ENCODE assay signal across 22 cellular contexts in the genomic region with DNA sequence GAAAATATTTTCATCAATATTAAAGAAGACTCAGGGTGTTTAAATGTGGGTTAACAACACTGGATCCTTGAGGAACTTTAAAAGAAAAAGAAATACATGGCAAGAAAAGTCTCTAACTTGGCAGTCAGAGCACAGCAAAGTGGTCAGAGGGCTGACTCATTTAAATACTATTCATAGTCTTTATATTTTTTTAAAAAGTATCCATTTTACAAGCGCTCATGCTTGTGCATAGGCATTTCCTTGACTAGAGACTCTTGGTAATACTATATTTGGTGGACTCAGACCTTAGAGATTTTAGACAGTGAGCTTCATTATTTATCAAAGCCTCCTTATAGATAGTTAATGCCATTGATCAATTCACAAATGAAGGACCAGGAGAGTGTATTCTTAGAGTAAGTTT.
A peak's percentile ranks its signal among the peaks of the same experiment; 100 is the strongest.
DNase-seq lines count a peak whose midpoint lies in the region; ATAC-seq and TF ChIP-seq lines count a peak whose summit lies in the region.
"Had no signal": no experiment of that assay in that cellular context is flagged by ENCODE, and none has a peak within 500 bp of the region (broad histone marks: within the 10 kb centered on the region; RNA-seq: fewer than 3 reads in every experiment).

No MANE protein-coding gene starts in this region.

- no peak overlapping the region for H3K4me2 ChIP-seq in SK-N-SH

- peaks cover 0 to 14% of the 10 kb centered on the region in 2 experiments; a peak in 2 of 4 replicates for H3K4me1 ChIP-seq in SK-N-SH (ENCODE audit: control insufficient read depth in 1 of 2, insufficient read depth in 2 of 2, low read depth in 1 of 2, low read length in 1 of 2)
- H3K4me1 ChIP-seq: gastroesophageal sphincter, pancreas had no signal

- H3K27ac Mint-ChIP-seq in activated T-cell treated with anti-CD3 and anti-CD28 coated beads, Interleukin-2, amount 50 U/mL, for 24 hours, result no peak overlapping the region
- H3K27ac Mint-ChIP-seq: activated naive CD4-positive, alpha-beta T cell treated with anti-CD3 and anti-CD28 coated beads, Interleukin-2, amount 50 U/mL, for 72 hours had no signal

- 5% methylated on average over 1 of the region's 1 CpG for WGBS in SK-N-SH (ENCODE audit: low lambda C conversion rate)

- no peak overlapping the region for H3K9ac ChIP-seq in SK-N-SH

- H3K27me3 Mint-ChIP-seq in activated T-cell treated with anti-CD3 and anti-CD28 coated beads, Interleukin-2, amount 50 U/mL, for 24 hours, result no peaks in the 10 kb centered on the region

- ATAC-seq in HG03378 (IDR thresholded peaks at IDR 0.05; ENCODE audit: unreplicated experiment), result no peak
- ATAC-seq: activated naive CD4-positive, alpha-beta T cell treated with anti-CD3 and anti-CD28 coated beads, Interleukin-2, amount 50 U/mL, for 72 hours; gastroesophageal sphincter; GM12878; left ventricle myocardium superior; pancreas had no signal

- no peaks in the 10 kb centered on the region for H4K20me1 ChIP-seq in SK-N-SH (ENCODE audit: insufficient read depth)

- H2AFZ ChIP-seq in SK-N-SH (ENCODE audit: low read depth), result no peak overlapping the region

- peak; percentile 61 for DNase-seq in ELR (ENCODE audit: low read depth)
- no peak for DNase-seq in SK-N-SH
- peak; percentile 34 for DNase-seq in fibroblast of pulmonary artery (ENCODE audit: low read depth)
- DNase-seq in stromal cell of bone marrow (ENCODE audit: low read depth), result peak; percentile 39
- DNase-seq in activated effector memory CD4-positive, alpha-beta T cell treated with Interleukin-2 at 50 U/mL for 16 hours, result no peak
- no peak for DNase-seq in activated T-cell treated with anti-CD3 and anti-CD28 coated beads, Interleukin-2, amount 50 U/mL, for 24 hours
- DNase-seq: activated CD4-positive, alpha-beta T cell treated with anti-CD3 and anti-CD28 coated beads, Interleukin-2, amount 50 U/mL, for 1 hour; activated T-cell treated with anti-CD3 and anti-CD28 coated beads, Interleukin-2, amount 50 U/mL, for 1 hour; caudate nucleus; left ventricle myocardium superior; MM.1S; NCI-H187; NCI-H446 treated with DMSO at 0.1 percent for 48 hours; pancreas; SHP77 treated with DMSO at 0.1 percent for 48 hours; small intestine; T-helper 9 cell; tibial artery had no signal

- H3K4me3 ChIP-seq in SK-N-SH (ENCODE audit: low read depth in 2 of 2, low read length in 1 of 2) (no peak overlapping the region), fibroblast of pulmonary artery (replicated peaks; ENCODE audit: low read depth, low read length) (no peak overlapping the region)
- H3K4me3 ChIP-seq: gastroesophageal sphincter, GM12878, pancreas, tibial artery had no signal

- H3K9me3 ChIP-seq in SK-N-SH, result no peaks in the 10 kb centered on the region
- H3K9me3 ChIP-seq: gastroesophageal sphincter, pancreas, tibial artery had no signal

- no peaks in the 10 kb centered on the region for H3K4me1 Mint-ChIP-seq in activated T-cell treated with anti-CD3 and anti-CD28 coated beads, Interleukin-2, amount 50 U/mL, for 24 hours (ENCODE audit: low read depth)

- no peaks in the 10 kb centered on the region for H3K9me2 ChIP-seq in SK-N-SH

- CTCF ChIA-PET in SK-N-SH (lab: Yijun Ruan, JAX), result no interaction called here

- no peaks in the 10 kb centered on the region for H3K9me3 Mint-ChIP-seq in activated T-cell treated with anti-CD3 and anti-CD28 coated beads, Interleukin-2, amount 50 U/mL, for 24 hours

- no peak for TF ChIP-seq CTCF in SK-N-SH (IDR thresholded peaks at IDR 0.05)
- TF ChIP-seq CTCF in fibroblast of pulmonary artery (IDR thresholded peaks at IDR 0.05; ENCODE audit: low read length, missing control alignments), result no peak

- POLR2A ChIA-PET in SK-N-SH (lab: Yijun Ruan, JAX), result no interaction called here

- H3K36me3 ChIP-seq in SK-N-SH (replicated peaks in 1 of 2; ENCODE audit: control insufficient read depth in 1 of 2, insufficient read depth in 2 of 2, low read length in 1 of 2), result no peaks in the 10 kb centered on the region
- H3K36me3 ChIP-seq: gastroesophageal sphincter, pancreas, tibial artery had no signal

- TF ChIP-seq RAD21 in SK-N-SH (IDR thresholded peaks at IDR 0.05; ENCODE audit: low read length), result no peak

- peaks cover 4% of the 10 kb centered on the region for H3F3A ChIP-seq in SK-N-SH (replicated peaks; ENCODE audit: insufficient read depth)

- H3K27ac ChIP-seq in SK-N-SH (ENCODE audit: low read depth in 2 of 2, low read length in 1 of 2), result peak overlapping the region in 1 of 2 experiments; percentile 48; a peak in 3 of 4 replicates
- H3K27ac ChIP-seq: gastroesophageal sphincter, pancreas, tibial artery had no signal

- TF ChIP-seq EP300 in SK-N-SH (IDR thresholded peaks at IDR 0.05; ENCODE audit: borderline replicate concordance in 1 of 2, low read depth in 1 of 2, low read length in 1 of 2), result no peak

- H3K36me3 Mint-ChIP-seq in activated T-cell treated with anti-CD3 and anti-CD28 coated beads, Interleukin-2, amount 50 U/mL, for 24 hours (ENCODE audit: low read depth), result no peaks in the 10 kb centered on the region
- H3K36me3 Mint-ChIP-seq: activated naive CD4-positive, alpha-beta T cell treated with anti-CD3 and anti-CD28 coated beads, Interleukin-2, amount 50 U/mL, for 72 hours had no signal

- no peak overlapping the region for H3K4me3 Mint-ChIP-seq in activated T-cell treated with anti-CD3 and anti-CD28 coated beads, Interleukin-2, amount 50 U/mL, for 24 hours

- no peaks in the 10 kb centered on the region for H3K27me3 ChIP-seq in SK-N-SH (ENCODE audit: insufficient read depth)
- H3K27me3 ChIP-seq: gastroesophageal sphincter, pancreas, tibial artery had no signal

- no peaks in the 10 kb centered on the region for H3K79me2 ChIP-seq in SK-N-SH (ENCODE audit: insufficient read depth)

TF ChIP-seq in SK-N-SH, 30 proteins besides CTCF, POLR2A, EP300 and RAD21:
- TF ChIP-seq TEAD4 (IDR thresholded peaks at IDR 0.05; ENCODE audit: borderline replicate concordance, insufficient read depth), result no peak
- no peak for TF ChIP-seq GATA2 (CRISPR knock-in tag; IDR thresholded peaks at IDR 0.05)
- peak; percentile 29; the same call in 1 of the 2 replicates for TF ChIP-seq FOSL2 (IDR thresholded peaks at IDR 0.05; ENCODE audit: borderline replicate concordance, low read depth)
- TF ChIP-seq, protein P1, sequence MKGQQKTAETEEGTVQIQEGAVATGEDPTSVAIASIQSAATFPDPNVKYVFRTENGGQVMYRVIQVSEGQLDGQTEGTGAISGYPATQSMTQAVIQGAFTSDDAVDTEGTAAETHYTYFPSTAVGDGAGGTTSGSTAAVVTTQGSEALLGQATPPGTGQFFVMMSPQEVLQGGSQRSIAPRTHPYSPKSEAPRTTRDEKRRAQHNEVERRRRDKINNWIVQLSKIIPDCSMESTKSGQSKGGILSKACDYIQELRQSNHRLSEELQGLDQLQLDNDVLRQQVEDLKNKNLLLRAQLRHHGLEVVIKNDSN (IDR thresholded peaks at IDR 0.05; ENCODE audit: borderline replicate concordance, low read depth), result no peak
- TF ChIP-seq JUND (IDR thresholded peaks at IDR 0.05), result peak; percentile 44
- TF ChIP-seq RFX5 (IDR thresholded peaks at IDR 0.05; ENCODE audit: low read length), result no peak
- TF ChIP-seq MEF2A (IDR thresholded peaks at IDR 0.05; ENCODE audit: borderline replicate concordance, low read depth), result no peak

Comparison
In these comparisons a context has a peak if more than half of its experiments do, and no peak if none do; other contexts are left out.
1. DNase-seq: peak in ELR (single experiment), fibroblast of pulmonary artery (single experiment) and stromal cell of bone marrow (single experiment); none in SK-N-SH (single experiment), activated effector memory CD4-positive, alpha-beta T cell treated with Interleukin-2 at 50 U/mL for 16 hours (single experiment) and activated T-cell treated with anti-CD3 and anti-CD28 coated beads, Interleukin-2, amount 50 U/mL, for 24 hours (single experiment).